Comparison of ENCODE assay signal across 14 cellular contexts in the genomic region with DNA sequence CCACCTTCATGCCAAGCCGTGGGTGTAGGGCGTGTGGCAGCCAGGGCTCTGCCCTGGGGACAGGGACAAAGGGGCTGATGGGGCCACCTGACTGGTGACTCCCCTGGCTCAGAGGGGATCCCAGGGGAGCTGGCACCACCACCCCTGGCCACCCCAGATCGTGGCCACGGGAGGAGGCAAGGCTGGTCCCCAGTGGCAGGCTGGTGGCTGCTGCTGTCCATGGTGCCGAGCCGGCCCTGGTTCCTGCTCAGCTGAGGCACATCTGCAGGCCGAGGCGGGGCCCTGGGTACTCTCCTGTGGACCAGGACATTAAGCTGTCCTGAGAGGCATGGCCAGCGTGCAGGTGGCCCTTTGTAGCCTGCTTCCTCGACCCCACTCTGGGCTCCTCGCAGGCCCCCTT. TPM values are rescaled to one million over a fixed set of nuclear protein-coding genes. Genes with fewer than 3 reads are reported as not detected.
"Had no signal": no experiment of that assay in that cellular context is flagged by ENCODE, and none has a peak within 500 bp of the region (broad histone marks: within the 10 kb centered on the region; RNA-seq: fewer than 3 reads in every experiment).

No MANE protein-coding gene starts in this region.

- ATAC-seq: activated CD8-positive, alpha-beta T cell treated with anti-CD3 and anti-CD28 coated beads for 36 hours; mucosa of descending colon; naive thymus-derived CD8-positive, alpha-beta T cell had no signal

- H3K36me3 Mint-ChIP-seq: activated naive CD8-positive, alpha-beta T cell treated with anti-CD3 and anti-CD28 coated beads, Interleukin-2, amount 10 ng/mL, durations not matched to agents 7 days and 5 days had no signal

- H3K27ac Mint-ChIP-seq: activated CD8-positive, alpha-beta T cell treated with anti-CD3 and anti-CD28 coated beads for 36 hours; activated naive CD8-positive, alpha-beta T cell treated with anti-CD3 and anti-CD28 coated beads, Interleukin-2, amount 10 ng/mL, durations not matched to agents 7 days and 5 days; T-helper 2 cell treated with Interferon-gamma antibody and Interleukin-4, amounts not matched to agents 5 μg/mL and 100 μg/mL, for 36 hours had no signal

- H3K9me3 Mint-ChIP-seq: activated CD8-positive, alpha-beta T cell treated with anti-CD3 and anti-CD28 coated beads for 36 hours had no signal

- H3K36me3 ChIP-seq: esophagus muscularis mucosa, tibial artery had no signal

- H3K4me3 ChIP-seq: esophagus muscularis mucosa, mucosa of descending colon, tibial artery had no signal

- H3K9me3 ChIP-seq: esophagus muscularis mucosa, mucosa of descending colon, tibial artery had no signal

- DNase-seq: activated CD4-positive, alpha-beta T cell treated with anti-CD3 and anti-CD28 coated beads for 1 hour; activated CD8-positive, alpha-beta memory T cell treated with anti-CD3 and anti-CD28 coated beads, Interleukin-2, amount 50 U/mL, for 48 hours; activated CD8-positive, alpha-beta T cell treated with anti-CD3 and anti-CD28 coated beads for 36 hours; activated naive CD8-positive, alpha-beta T cell treated with anti-CD3 and anti-CD28 coated beads, Interleukin-2, amount 10 ng/mL, durations not matched to agents 7 days and 5 days; aorta; left colon; mammary epithelial cell; mucosa of descending colon; naive thymus-derived CD8-positive, alpha-beta T cell; stimulated activated CD4-positive, alpha-beta T cell treated with anti-CD3 and anti-CD28 coated beads, Interleukin-4, amount 100 ng/mL, for 1 hour; tibial artery had no signal

- H3K4me3 Mint-ChIP-seq: activated CD8-positive, alpha-beta T cell treated with anti-CD3 and anti-CD28 coated beads for 36 hours; activated naive CD8-positive, alpha-beta T cell treated with anti-CD3 and anti-CD28 coated beads, Interleukin-2, amount 10 ng/mL, durations not matched to agents 7 days and 5 days; naive thymus-derived CD8-positive, alpha-beta T cell; T-helper 2 cell treated with Interferon-gamma antibody and Interleukin-4, amounts not matched to agents 5 μg/mL and 100 μg/mL, for 36 hours had no signal

- H3K4me1 Mint-ChIP-seq: activated naive CD8-positive, alpha-beta T cell treated with anti-CD3 and anti-CD28 coated beads, Interleukin-2, amount 10 ng/mL, durations not matched to agents 7 days and 5 days had no signal

- H3K27ac ChIP-seq: esophagus muscularis mucosa, tibial artery had no signal

- H3K4me1 ChIP-seq: esophagus muscularis mucosa had no signal

- H3K27me3 Mint-ChIP-seq: activated CD8-positive, alpha-beta T cell treated with anti-CD3 and anti-CD28 coated beads for 36 hours; activated naive CD8-positive, alpha-beta T cell treated with anti-CD3 and anti-CD28 coated beads, Interleukin-2, amount 10 ng/mL, durations not matched to agents 7 days and 5 days; naive thymus-derived CD8-positive, alpha-beta T cell had no signal

RNA-seq across cellular contexts. Expression of a gene that starts 6.5 kb away (rescaled TPM):
- polyA plus RNA-seq: aorta had no signal

RNA-seq across cellular contexts. Expression of a gene that starts 47.5 kb away (rescaled TPM):
- total RNA-seq: activated CD8-positive, alpha-beta T cell treated with anti-CD3 and anti-CD28 coated beads for 36 hours; activated naive CD8-positive, alpha-beta T cell treated with anti-CD3 and anti-CD28 coated beads, Interleukin-2, amount 10 ng/mL, durations not matched to agents 7 days and 5 days; mammary epithelial cell; osteocyte had no signal
- polyA plus RNA-seq: aorta; mammary epithelial cell; naive thymus-derived CD8-positive, alpha-beta T cell had no signal
